ENCODE assay signal across 9 cellular contexts in genomic region chr3:187411991-187412781, GRCh38. TPM values are rescaled to one million over a fixed set of nuclear protein-coding genes. Genes with fewer than 3 reads are reported as not detected.
DNase-seq lines count a peak whose midpoint lies in the region; ATAC-seq and TF ChIP-seq lines count a peak whose summit lies in the region.
"Not testable (repeated sequence)": the region's sequence is repeated elsewhere in the genome, so short reads cannot be mapped to it uniquely, and the experiment has no call there.
"Had no signal": no experiment of that assay in that cellular context is flagged by ENCODE, and none has a peak within 500 bp of the region (broad histone marks: within the 10 kb centered on the region; RNA-seq: fewer than 3 reads in every experiment).

No MANE protein-coding gene starts in this region.

- H3K27ac Mint-ChIP-seq in Calu3 (ENCODE audit: unreplicated experiment), result peak overlapping the region; percentile 82
- H3K27ac Mint-ChIP-seq in chondrocyte (ENCODE audit: unreplicated experiment), result peak overlapping the region; percentile 51
- peak overlapping the region; percentile 59 for H3K27ac Mint-ChIP-seq in osteocyte (ENCODE audit: unreplicated experiment)

- H3K4me1 Mint-ChIP-seq in Calu3 (ENCODE audit: low read depth, unreplicated experiment); chondrocyte (ENCODE audit: low read depth); osteocyte (ENCODE audit: unreplicated experiment): not testable (repeated sequence)

- H3K9me3 Mint-ChIP-seq in Calu3 (ENCODE audit: low read depth, unreplicated experiment); chondrocyte (ENCODE audit: low read depth); osteocyte (ENCODE audit: unreplicated experiment): not testable (repeated sequence)

- DNase-seq in Calu3 (peak; percentile 47), LoVo (ENCODE audit: low spot score) (peak; percentile 45), NCI-H524 (lab: John Stamatoyannopoulos, UW) (peak; percentile 7 to 47)
- DNase-seq in H7; Panc1 (ENCODE audit: low read depth, low spot score); chondrocyte (ENCODE audit: low spot score); osteocyte (ENCODE audit: extremely low spot score, unreplicated experiment): not testable (repeated sequence)

- not testable (repeated sequence) for TF ChIP-seq CTCF in Calu3 (IDR thresholded peaks at IDR 0.05; ENCODE audit: unreplicated experiment); Panc1 (IDR thresholded peaks at IDR 0.05); chondrocyte (IDR thresholded peaks at IDR 0.05); osteocyte (IDR thresholded peaks at IDR 0.05)

- H3K9me3 ChIP-seq in Panc1 (ENCODE audit: control insufficient read depth, insufficient read depth, low read depth, low read length); iPS-20b (ENCODE audit: insufficient read depth, low read depth, low read length): not testable (repeated sequence)

- peak overlapping the region; percentile 83 for H3K4me3 Mint-ChIP-seq in Calu3 (ENCODE audit: low read depth, unreplicated experiment)
- peak overlapping the region; percentile 79 for H3K4me3 Mint-ChIP-seq in chondrocyte (ENCODE audit: unreplicated experiment)
- H3K4me3 Mint-ChIP-seq in osteocyte (ENCODE audit: unreplicated experiment), result peak overlapping the region; percentile 80

- not testable (repeated sequence) for BruUV-seq in Calu3 (replicated peaks; lab: Mats Ljungman, UMichigan); Panc1 (replicated peaks; lab: Mats Ljungman, UMichigan)

- not testable (repeated sequence) for H3K9ac ChIP-seq in iPS-20b (ENCODE audit: low read depth, low read length)

- CTCF ChIA-PET in Calu3 (lab: Charles Lee), result interaction anchor here (0.6 to 0.9 kb wide), 2 partner anchors 92 to 421 kb away, joined by 3 to 4 read pairs; no protein-coding TSS in a partner anchor
- CTCF ChIA-PET in Panc1 (lab: Charles Lee), result not testable (repeated sequence)

- H3K36me3 ChIP-seq in H7 (replicated peaks; ENCODE audit: control insufficient read depth, insufficient read depth, low read length); Panc1 (ENCODE audit: control insufficient read depth, insufficient read depth, low read length); iPS-20b (ENCODE audit: insufficient read depth, low read depth, low read length): not testable (repeated sequence)

- not testable (repeated sequence) for H3K27me3 Mint-ChIP-seq in Calu3 (ENCODE audit: unreplicated experiment); chondrocyte (ENCODE audit: low read depth); osteocyte (ENCODE audit: unreplicated experiment)

- peaks cover 10% of the 10 kb centered on the region; the same call in 1 of the 2 replicates for H3K4me1 ChIP-seq in Panc1 (ENCODE audit: control insufficient read depth, insufficient read depth, low read length)
- H3K4me1 ChIP-seq in iPS-20b (ENCODE audit: insufficient read depth, low read length), result not testable (repeated sequence)

- peaks cover 12% of the 10 kb centered on the region for H3K36me3 Mint-ChIP-seq in Calu3 (ENCODE audit: insufficient read depth, unreplicated experiment)
- not testable (repeated sequence) for H3K36me3 Mint-ChIP-seq in chondrocyte (ENCODE audit: low read depth); osteocyte (ENCODE audit: unreplicated experiment)

- H3K4me3 ChIP-seq in H7 (ENCODE audit: insufficient read depth, low read depth, low read length) (peak overlapping the region; percentile 14), Panc1 (ENCODE audit: low read depth in 2 of 2, low read length in 2 of 2) (peak overlapping the region; percentile 30 to 42; a peak in 3 of 4 replicates), iPS-20b (ENCODE audit: low read length) (peak overlapping the region; percentile 38)

- H3K27me3 ChIP-seq in H7 (ENCODE audit: control insufficient read depth, insufficient read depth, low read length); Panc1 (ENCODE audit: control insufficient read depth, insufficient read depth, low read length); iPS-20b (ENCODE audit: insufficient read depth, low read length): not testable (repeated sequence)

- ATAC-seq in Panc1, result not testable (repeated sequence)

- H3K27ac ChIP-seq in Panc1 (ENCODE audit: low read length); iPS-20b (ENCODE audit: low read length): not testable (repeated sequence)

- intact Hi-C loops in Calu3 (cut with micrococcal nuclease; ENCODE audit: unreplicated experiment); Panc1 (cut with micrococcal nuclease; ENCODE audit: unreplicated experiment): not testable (repeated sequence)

- in situ Hi-C loops in Panc1 (cut with HindIII; ENCODE audit: low pct_unique_long_range_greater_than_20kb, low sequenced_read_pairs), result not testable (repeated sequence)

- POLR2A ChIA-PET in Panc1 (lab: Charles Lee), result not testable (repeated sequence)

RNA-seq across cellular contexts. Expression of gene RTP4, which starts 44.0 kb away (rescaled TPM):
- total RNA-seq in Calu3 (2022) (12.3 and 21.8 TPM in 2 replicates), Panc1 (2021; ENCODE audit: unreplicated experiment) (2.5 TPM), chondrocyte (not detected in 3 replicates), osteocyte (0.21 TPM in 1 of 2 replicates, not detected in the other)
- not detected in 2 replicates for total RNA-seq in H7 (2014; rRNA removed; shearing (Covaris generic))
- polyA plus RNA-seq in Panc1 (2012; ENCODE audit: insufficient read length), result 0.65 TPM
- total RNA-seq: SJCRH30 had no signal
